In genomic region chr3:184017672-184018423, GRCh38 we compare ENCODE assay signal across 1 cellular context.
A peak's percentile ranks its signal among the peaks of the same experiment; 100 is the strongest.
TF ChIP-seq lines count a peak whose summit lies in the region.

Gene ABCC5, minus strand, starts transcription at chr3:184017884. Its CDS starts 3,492 bp downstream, at chr3:184014392.

TF ChIP-seq in HepG2, 621 proteins besides CTCF, POLR2A, EP300 and RAD21 (continued from another document):
- TF ChIP-seq PBX2 (CRISPR knock-in tag; IDR thresholded peaks at IDR 0.05) (no peak), NFYB (CRISPR knock-in tag; IDR thresholded peaks at IDR 0.05) (no peak), ZNF484 (CRISPR knock-in tag; IDR thresholded peaks at IDR 0.05; ENCODE audit: borderline replicate concordance, low read depth) (no peak), BATF2 (CRISPR knock-in tag; IDR thresholded peaks at IDR 0.05) (no peak), ARNT2 (CRISPR knock-in tag; IDR thresholded peaks at IDR 0.05; ENCODE audit: low read depth) (no peak), RORA (CRISPR knock-in tag; IDR thresholded peaks at IDR 0.05) (no peak), GATAD2A (CRISPR knock-in tag; IDR thresholded peaks at IDR 0.05) (peak; percentile 36; the same call in 1 of the 2 replicates), RBFOX2 (IDR thresholded peaks at IDR 0.05; ENCODE audit: low read depth, low read length) (peak; percentile 90), ETV6 (CRISPR knock-in tag; conservative IDR thresholded peaks at IDR 0.05) (no peak), CHD2 (IDR thresholded peaks at IDR 0.05; ENCODE audit: low read depth, low read length) (peak; percentile 40; the same call in 1 of the 2 replicates), ZMAT3 (CRISPR knock-in tag; conservative IDR thresholded peaks at IDR 0.05) (no peak), SP140L (CRISPR knock-in tag; IDR thresholded peaks at IDR 0.05; ENCODE audit: borderline replicate concordance) (no peak), KDM3A (CRISPR knock-in tag; IDR thresholded peaks at IDR 0.05; ENCODE audit: low read depth) (no peak), ZNF496 (CRISPR knock-in tag; IDR thresholded peaks at IDR 0.05; ENCODE audit: insufficient replicate concordance) (no peak), SIN3B (IDR thresholded peaks at IDR 0.05; ENCODE audit: low read length) (no peak; the same call in 1 of the 2 replicates), MED13 (CRISPR knock-in tag; IDR thresholded peaks at IDR 0.05) (no peak), HNF4A (CRISPR knock-in tag; IDR thresholded peaks at IDR 0.05) (no peak), THAP11 (CRISPR knock-in tag; IDR thresholded peaks at IDR 0.05) (peak; percentile 99), ZGPAT (CRISPR knock-in tag; IDR thresholded peaks at IDR 0.05) (peak; percentile 73), DMAP1 (CRISPR knock-in tag; IDR thresholded peaks at IDR 0.05) (peak; percentile 43), GATAD1 (CRISPR knock-in tag; IDR thresholded peaks at IDR 0.05) (peak; percentile 84), ZNF569 (CRISPR knock-in tag; IDR thresholded peaks at IDR 0.05; ENCODE audit: borderline replicate concordance) (no peak), ZNF317 (CRISPR knock-in tag; IDR thresholded peaks at IDR 0.05) (peak; percentile 68; the same call in 1 of the 2 replicates), SMYD3 (CRISPR knock-in tag; IDR thresholded peaks at IDR 0.05) (peak; percentile 13; the same call in 1 of the 2 replicates), HNF4G (IDR thresholded peaks at IDR 0.05; ENCODE audit: borderline replicate concordance, low read depth, low read length) (no peak), HNF4G (CRISPR knock-in tag; IDR thresholded peaks at IDR 0.05; ENCODE audit: borderline replicate concordance, low read depth) (no peak), FLYWCH1 (CRISPR knock-in tag; IDR thresholded peaks at IDR 0.05) (no peak), ZNF34 (CRISPR knock-in tag; IDR thresholded peaks at IDR 0.05; ENCODE audit: borderline replicate concordance) (no peak), ZNF841 (CRISPR knock-in tag; IDR thresholded peaks at IDR 0.05; ENCODE audit: borderline replicate concordance) (no peak), ZFP62 (CRISPR knock-in tag; IDR thresholded peaks at IDR 0.05) (no peak), GMEB2 (CRISPR knock-in tag; IDR thresholded peaks at IDR 0.05; ENCODE audit: low read depth) (no peak), JUNB (CRISPR knock-in tag; IDR thresholded peaks at IDR 0.05; ENCODE audit: borderline replicate concordance) (no peak), ZNF367 (CRISPR knock-in tag; IDR thresholded peaks at IDR 0.05; ENCODE audit: borderline replicate concordance) (no peak), ZNF3 (CRISPR knock-in tag; IDR thresholded peaks at IDR 0.05) (no peak), SMAD9 (CRISPR knock-in tag; IDR thresholded peaks at IDR 0.05) (0 out of 2 replicates have a peak, but pooled peaks have one; percentile 28), ZNF781 (CRISPR knock-in tag; IDR thresholded peaks at IDR 0.05; ENCODE audit: borderline replicate concordance, not compliant biosample characterization) (peak; percentile 33), RAD51 (IDR thresholded peaks at IDR 0.05; ENCODE audit: borderline replicate concordance) (no peak), ZSCAN30 (CRISPR knock-in tag; IDR thresholded peaks at IDR 0.05) (no peak), FOXA3 (CRISPR knock-in tag; IDR thresholded peaks at IDR 0.05) (no peak), SMARCC2 (IDR thresholded peaks at IDR 0.05) (no peak), ZNF20 (CRISPR knock-in tag; IDR thresholded peaks at IDR 0.05) (no peak), PTBP1 (IDR thresholded peaks at IDR 0.05; ENCODE audit: low read depth, low read length, poor library complexity, severe bottlenecking) (no peak), SOX6 (IDR thresholded peaks at IDR 0.05) (no peak), SOX6 (CRISPR knock-in tag; IDR thresholded peaks at IDR 0.05) (peak; percentile 34; the same call in 1 of the 2 replicates)
- TF ChIP-seq, protein P1, sequence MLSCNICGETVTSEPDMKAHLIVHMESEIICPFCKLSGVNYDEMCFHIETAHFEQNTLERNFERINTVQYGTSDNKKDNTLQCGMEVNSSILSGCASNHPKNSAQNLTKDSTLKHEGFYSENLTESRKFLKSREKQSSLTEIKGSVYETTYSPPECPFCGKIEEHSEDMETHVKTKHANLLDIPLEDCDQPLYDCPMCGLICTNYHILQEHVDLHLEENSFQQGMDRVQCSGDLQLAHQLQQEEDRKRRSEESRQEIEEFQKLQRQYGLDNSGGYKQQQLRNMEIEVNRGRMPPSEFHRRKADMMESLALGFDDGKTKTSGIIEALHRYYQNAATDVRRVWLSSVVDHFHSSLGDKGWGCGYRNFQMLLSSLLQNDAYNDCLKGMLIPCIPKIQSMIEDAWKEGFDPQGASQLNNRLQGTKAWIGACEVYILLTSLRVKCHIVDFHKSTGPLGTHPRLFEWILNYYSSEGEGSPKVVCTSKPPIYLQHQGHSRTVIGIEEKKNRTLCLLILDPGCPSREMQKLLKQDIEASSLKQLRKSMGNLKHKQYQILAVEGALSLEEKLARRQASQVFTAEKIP (CRISPR knock-in tag; IDR thresholded peaks at IDR 0.05; ENCODE audit: borderline replicate concordance) = no peak
- TF ChIP-seq, protein P2, sequence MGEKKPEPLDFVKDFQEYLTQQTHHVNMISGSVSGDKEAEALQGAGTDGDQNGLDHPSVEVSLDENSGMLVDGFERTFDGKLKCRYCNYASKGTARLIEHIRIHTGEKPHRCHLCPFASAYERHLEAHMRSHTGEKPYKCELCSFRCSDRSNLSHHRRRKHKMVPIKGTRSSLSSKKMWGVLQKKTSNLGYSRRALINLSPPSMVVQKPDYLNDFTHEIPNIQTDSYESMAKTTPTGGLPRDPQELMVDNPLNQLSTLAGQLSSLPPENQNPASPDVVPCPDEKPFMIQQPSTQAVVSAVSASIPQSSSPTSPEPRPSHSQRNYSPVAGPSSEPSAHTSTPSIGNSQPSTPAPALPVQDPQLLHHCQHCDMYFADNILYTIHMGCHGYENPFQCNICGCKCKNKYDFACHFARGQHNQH (CRISPR knock-in tag; IDR thresholded peaks at IDR 0.05) = 0 out of 2 replicates have a peak, but pooled peaks have one; percentile 33
- TF ChIP-seq, protein P3, sequence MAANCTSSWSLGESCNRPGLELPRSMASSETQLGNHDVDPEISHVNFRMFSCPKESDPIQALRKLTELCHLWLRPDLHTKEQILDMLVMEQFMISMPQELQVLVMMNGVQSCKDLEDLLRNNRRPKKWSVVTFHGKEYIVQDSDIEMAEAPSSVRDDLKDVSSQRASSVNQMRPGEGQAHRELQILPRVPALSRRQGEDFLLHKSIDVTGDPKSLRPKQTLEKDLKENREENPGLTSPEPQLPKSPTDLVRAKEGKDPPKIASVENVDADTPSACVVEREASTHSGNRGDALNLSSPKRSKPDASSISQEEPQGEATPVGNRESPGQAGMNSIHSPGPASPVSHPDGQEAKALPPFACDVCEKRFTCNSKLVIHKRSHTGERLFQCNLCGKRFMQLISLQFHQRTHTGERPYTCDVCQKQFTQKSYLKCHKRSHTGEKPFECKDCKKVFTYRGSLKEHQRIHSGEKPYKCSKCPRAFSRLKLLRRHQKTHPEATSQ (CRISPR knock-in tag; IDR thresholded peaks at IDR 0.05; ENCODE audit: borderline replicate concordance) = peak; percentile 23; the same call in 1 of the 2 replicates
- TF ChIP-seq, protein P4, sequence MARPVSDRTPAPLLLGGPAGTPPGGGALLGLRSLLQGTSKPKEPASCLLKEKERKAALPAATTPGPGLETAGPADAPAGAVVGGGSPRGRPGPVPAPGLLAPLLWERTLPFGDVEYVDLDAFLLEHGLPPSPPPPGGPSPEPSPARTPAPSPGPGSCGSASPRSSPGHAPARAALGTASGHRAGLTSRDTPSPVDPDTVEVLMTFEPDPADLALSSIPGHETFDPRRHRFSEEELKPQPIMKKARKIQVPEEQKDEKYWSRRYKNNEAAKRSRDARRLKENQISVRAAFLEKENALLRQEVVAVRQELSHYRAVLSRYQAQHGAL (CRISPR knock-in tag; IDR thresholded peaks at IDR 0.05; ENCODE audit: not compliant biosample characterization) = no peak
- TF ChIP-seq, protein P5, sequence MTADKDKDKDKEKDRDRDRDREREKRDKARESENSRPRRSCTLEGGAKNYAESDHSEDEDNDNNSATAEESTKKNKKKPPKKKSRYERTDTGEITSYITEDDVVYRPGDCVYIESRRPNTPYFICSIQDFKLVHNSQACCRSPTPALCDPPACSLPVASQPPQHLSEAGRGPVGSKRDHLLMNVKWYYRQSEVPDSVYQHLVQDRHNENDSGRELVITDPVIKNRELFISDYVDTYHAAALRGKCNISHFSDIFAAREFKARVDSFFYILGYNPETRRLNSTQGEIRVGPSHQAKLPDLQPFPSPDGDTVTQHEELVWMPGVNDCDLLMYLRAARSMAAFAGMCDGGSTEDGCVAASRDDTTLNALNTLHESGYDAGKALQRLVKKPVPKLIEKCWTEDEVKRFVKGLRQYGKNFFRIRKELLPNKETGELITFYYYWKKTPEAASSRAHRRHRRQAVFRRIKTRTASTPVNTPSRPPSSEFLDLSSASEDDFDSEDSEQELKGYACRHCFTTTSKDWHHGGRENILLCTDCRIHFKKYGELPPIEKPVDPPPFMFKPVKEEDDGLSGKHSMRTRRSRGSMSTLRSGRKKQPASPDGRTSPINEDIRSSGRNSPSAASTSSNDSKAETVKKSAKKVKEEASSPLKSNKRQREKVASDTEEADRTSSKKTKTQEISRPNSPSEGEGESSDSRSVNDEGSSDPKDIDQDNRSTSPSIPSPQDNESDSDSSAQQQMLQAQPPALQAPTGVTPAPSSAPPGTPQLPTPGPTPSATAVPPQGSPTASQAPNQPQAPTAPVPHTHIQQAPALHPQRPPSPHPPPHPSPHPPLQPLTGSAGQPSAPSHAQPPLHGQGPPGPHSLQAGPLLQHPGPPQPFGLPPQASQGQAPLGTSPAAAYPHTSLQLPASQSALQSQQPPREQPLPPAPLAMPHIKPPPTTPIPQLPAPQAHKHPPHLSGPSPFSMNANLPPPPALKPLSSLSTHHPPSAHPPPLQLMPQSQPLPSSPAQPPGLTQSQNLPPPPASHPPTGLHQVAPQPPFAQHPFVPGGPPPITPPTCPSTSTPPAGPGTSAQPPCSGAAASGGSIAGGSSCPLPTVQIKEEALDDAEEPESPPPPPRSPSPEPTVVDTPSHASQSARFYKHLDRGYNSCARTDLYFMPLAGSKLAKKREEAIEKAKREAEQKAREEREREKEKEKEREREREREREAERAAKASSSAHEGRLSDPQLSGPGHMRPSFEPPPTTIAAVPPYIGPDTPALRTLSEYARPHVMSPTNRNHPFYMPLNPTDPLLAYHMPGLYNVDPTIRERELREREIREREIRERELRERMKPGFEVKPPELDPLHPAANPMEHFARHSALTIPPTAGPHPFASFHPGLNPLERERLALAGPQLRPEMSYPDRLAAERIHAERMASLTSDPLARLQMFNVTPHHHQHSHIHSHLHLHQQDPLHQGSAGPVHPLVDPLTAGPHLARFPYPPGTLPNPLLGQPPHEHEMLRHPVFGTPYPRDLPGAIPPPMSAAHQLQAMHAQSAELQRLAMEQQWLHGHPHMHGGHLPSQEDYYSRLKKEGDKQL (CRISPR knock-in tag; IDR thresholded peaks at IDR 0.05; ENCODE audit: low read depth) = no peak
